Comparison of ENCODE assay signal across 1 cellular context in the genomic region with DNA sequence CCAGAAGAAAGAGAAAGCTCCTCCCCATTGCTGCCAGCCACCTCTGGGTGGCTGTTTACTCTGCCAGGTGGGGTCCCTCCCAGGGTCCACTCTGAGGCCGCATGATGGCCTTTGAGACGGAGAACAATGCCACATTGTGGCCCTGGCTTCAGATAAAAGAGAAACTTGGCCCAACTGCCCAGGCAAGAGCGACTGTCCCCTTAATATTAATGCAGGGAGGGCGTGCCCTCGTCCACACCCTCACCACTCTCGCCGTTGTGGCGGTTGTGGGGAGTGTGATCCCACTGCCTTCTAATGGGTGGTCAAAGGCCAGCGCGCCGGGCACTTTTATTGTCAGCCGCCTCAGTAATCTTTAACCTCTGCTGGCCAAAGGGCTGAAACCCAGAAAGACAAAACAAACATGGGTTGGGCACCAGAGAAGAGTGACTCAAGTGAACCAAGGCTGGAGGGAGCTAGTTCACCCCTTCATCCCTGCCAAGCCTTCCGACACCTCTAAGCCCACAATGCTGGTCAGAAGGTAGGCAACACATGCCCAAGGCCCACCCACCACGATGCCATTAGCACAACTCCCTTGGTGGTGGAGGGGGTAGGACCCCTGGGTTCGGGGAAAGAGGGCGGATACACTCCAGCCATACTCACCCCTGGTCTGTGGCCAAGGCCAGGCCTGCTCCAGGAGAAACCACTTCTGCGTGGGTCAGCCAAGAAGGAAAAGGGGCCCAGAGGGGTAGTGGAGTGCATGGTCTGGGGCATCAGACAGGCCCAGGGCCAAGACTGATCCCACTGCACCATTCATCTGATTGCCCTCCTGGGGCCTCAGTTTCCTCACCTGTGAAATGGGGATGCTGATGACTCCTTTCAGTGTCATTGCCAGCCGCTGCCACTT.
A peak's percentile ranks its signal among the peaks of the same experiment; 100 is the strongest.
TF ChIP-seq lines count a peak whose summit lies in the region.

No MANE protein-coding gene starts in this region.

TF ChIP-seq in HepG2, 621 proteins besides CTCF, POLR2A, EP300 and RAD21 (continued from another document and continues in another):
- TF ChIP-seq, protein P1, sequence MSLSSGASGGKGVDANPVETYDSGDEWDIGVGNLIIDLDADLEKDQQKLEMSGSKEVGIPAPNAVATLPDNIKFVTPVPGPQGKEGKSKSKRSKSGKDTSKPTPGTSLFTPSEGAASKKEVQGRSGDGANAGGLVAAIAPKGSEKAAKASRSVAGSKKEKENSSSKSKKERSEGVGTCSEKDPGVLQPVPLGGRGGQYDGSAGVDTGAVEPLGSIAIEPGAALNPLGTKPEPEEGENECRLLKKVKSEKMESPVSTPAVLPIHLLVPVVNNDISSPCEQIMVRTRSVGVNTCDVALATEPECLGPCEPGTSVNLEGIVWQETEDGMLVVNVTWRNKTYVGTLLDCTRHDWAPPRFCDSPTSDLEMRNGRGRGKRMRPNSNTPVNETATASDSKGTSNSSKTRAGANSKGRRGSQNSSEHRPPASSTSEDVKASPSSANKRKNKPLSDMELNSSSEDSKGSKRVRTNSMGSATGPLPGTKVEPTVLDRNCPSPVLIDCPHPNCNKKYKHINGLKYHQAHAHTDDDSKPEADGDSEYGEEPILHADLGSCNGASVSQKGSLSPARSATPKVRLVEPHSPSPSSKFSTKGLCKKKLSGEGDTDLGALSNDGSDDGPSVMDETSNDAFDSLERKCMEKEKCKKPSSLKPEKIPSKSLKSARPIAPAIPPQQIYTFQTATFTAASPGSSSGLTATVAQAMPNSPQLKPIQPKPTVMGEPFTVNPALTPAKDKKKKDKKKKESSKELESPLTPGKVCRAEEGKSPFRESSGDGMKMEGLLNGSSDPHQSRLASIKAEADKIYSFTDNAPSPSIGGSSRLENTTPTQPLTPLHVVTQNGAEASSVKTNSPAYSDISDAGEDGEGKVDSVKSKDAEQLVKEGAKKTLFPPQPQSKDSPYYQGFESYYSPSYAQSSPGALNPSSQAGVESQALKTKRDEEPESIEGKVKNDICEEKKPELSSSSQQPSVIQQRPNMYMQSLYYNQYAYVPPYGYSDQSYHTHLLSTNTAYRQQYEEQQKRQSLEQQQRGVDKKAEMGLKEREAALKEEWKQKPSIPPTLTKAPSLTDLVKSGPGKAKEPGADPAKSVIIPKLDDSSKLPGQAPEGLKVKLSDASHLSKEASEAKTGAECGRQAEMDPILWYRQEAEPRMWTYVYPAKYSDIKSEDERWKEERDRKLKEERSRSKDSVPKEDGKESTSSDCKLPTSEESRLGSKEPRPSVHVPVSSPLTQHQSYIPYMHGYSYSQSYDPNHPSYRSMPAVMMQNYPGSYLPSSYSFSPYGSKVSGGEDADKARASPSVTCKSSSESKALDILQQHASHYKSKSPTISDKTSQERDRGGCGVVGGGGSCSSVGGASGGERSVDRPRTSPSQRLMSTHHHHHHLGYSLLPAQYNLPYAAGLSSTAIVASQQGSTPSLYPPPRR (CRISPR knock-in tag; IDR thresholded peaks at IDR 0.05; ENCODE audit: borderline replicate concordance) = peak; percentile 37; the same call in 1 of the 2 replicates
- TF ChIP-seq ADNP (CRISPR knock-in tag; IDR thresholded peaks at IDR 0.05) = peak; percentile 57; the same call in 1 of the 2 replicates
- peak; percentile 51 for TF ChIP-seq ZNF772 (CRISPR knock-in tag; IDR thresholded peaks at IDR 0.05)
- TF ChIP-seq RCOR2 (CRISPR knock-in tag; IDR thresholded peaks at IDR 0.05) = peak; percentile 74; the same call in 1 of the 2 replicates
- TF ChIP-seq, protein P2, sequence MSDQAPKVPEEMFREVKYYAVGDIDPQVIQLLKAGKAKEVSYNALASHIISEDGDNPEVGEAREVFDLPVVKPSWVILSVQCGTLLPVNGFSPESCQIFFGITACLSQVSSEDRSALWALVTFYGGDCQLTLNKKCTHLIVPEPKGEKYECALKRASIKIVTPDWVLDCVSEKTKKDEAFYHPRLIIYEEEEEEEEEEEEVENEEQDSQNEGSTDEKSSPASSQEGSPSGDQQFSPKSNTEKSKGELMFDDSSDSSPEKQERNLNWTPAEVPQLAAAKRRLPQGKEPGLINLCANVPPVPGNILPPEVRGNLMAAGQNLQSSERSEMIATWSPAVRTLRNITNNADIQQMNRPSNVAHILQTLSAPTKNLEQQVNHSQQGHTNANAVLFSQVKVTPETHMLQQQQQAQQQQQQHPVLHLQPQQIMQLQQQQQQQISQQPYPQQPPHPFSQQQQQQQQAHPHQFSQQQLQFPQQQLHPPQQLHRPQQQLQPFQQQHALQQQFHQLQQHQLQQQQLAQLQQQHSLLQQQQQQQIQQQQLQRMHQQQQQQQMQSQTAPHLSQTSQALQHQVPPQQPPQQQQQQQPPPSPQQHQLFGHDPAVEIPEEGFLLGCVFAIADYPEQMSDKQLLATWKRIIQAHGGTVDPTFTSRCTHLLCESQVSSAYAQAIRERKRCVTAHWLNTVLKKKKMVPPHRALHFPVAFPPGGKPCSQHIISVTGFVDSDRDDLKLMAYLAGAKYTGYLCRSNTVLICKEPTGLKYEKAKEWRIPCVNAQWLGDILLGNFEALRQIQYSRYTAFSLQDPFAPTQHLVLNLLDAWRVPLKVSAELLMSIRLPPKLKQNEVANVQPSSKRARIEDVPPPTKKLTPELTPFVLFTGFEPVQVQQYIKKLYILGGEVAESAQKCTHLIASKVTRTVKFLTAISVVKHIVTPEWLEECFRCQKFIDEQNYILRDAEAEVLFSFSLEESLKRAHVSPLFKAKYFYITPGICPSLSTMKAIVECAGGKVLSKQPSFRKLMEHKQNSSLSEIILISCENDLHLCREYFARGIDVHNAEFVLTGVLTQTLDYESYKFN (CRISPR knock-in tag; conservative IDR thresholded peaks at IDR 0.05) = peak; percentile 94
- TF ChIP-seq, protein P3, sequence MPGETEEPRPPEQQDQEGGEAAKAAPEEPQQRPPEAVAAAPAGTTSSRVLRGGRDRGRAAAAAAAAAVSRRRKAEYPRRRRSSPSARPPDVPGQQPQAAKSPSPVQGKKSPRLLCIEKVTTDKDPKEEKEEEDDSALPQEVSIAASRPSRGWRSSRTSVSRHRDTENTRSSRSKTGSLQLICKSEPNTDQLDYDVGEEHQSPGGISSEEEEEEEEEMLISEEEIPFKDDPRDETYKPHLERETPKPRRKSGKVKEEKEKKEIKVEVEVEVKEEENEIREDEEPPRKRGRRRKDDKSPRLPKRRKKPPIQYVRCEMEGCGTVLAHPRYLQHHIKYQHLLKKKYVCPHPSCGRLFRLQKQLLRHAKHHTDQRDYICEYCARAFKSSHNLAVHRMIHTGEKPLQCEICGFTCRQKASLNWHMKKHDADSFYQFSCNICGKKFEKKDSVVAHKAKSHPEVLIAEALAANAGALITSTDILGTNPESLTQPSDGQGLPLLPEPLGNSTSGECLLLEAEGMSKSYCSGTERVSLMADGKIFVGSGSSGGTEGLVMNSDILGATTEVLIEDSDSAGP (CRISPR knock-in tag; IDR thresholded peaks at IDR 0.05; ENCODE audit: borderline replicate concordance) = peak; percentile 96
- peak; percentile 86 for TF ChIP-seq NCOR1 (IDR thresholded peaks at IDR 0.05; ENCODE audit: borderline replicate concordance, low read length)
- no peak for TF ChIP-seq NFE2L1 (CRISPR knock-in tag; IDR thresholded peaks at IDR 0.05; ENCODE audit: borderline replicate concordance)
- TF ChIP-seq ZNF605 (CRISPR knock-in tag; IDR thresholded peaks at IDR 0.05) = peak; percentile 76; the same call in 1 of the 2 replicates
- 0 out of 2 replicates have a peak, but pooled peaks have one; percentile 44 for TF ChIP-seq ZNF746 (CRISPR knock-in tag; IDR thresholded peaks at IDR 0.05)
- TF ChIP-seq, protein P4, sequence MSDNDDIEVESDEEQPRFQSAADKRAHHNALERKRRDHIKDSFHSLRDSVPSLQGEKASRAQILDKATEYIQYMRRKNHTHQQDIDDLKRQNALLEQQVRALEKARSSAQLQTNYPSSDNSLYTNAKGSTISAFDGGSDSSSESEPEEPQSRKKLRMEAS (IDR thresholded peaks at IDR 0.05) = peak; percentile 84
- TF ChIP-seq, protein P5, sequence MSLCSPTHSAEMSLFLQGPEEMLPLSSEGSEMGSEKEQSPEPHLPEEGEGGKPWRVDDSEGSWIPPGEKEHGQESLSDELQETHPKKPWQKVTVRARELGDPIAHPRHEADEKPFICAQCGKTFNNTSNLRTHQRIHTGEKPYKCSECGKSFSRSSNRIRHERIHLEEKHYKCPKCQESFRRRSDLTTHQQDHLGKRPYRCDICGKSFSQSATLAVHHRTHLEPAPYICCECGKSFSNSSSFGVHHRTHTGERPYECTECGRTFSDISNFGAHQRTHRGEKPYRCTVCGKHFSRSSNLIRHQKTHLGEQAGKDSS (CRISPR knock-in tag; IDR thresholded peaks at IDR 0.05; ENCODE audit: borderline replicate concordance, low read depth) = 0 out of 2 replicates have a peak, but pooled peaks have one; percentile 63
- peak; percentile 64 for TF ChIP-seq FOXA3 (CRISPR knock-in tag; IDR thresholded peaks at IDR 0.05)
- TF ChIP-seq ZFY (CRISPR knock-in tag; IDR thresholded peaks at IDR 0.05) = peak; percentile 44; the same call in 1 of the 2 replicates
- TF ChIP-seq SAP130 (CRISPR knock-in tag; IDR thresholded peaks at IDR 0.05; ENCODE audit: low read depth) = peak; percentile 53
- no peak; the same call in 1 of the 2 replicates for TF ChIP-seq EHMT2 (IDR thresholded peaks at IDR 0.05; ENCODE audit: borderline replicate concordance, low read depth, low read length)
- TF ChIP-seq RBM39 (IDR thresholded peaks at IDR 0.05; ENCODE audit: low read depth, low read length, poor library complexity, severe bottlenecking) = peak; percentile 58
- TF ChIP-seq ZNF652 (CRISPR knock-in tag; IDR thresholded peaks at IDR 0.05; ENCODE audit: borderline replicate concordance, low read depth) = peak; percentile 32; the same call in 1 of the 2 replicates
- peak; percentile 89; the same call in 1 of the 2 replicates for TF ChIP-seq SALL1 (CRISPR knock-in tag; IDR thresholded peaks at IDR 0.05)
- no peak for TF ChIP-seq ESRRA (CRISPR knock-in tag; IDR thresholded peaks at IDR 0.05; ENCODE audit: low read depth)
- no peak for TF ChIP-seq BRCA1 (CRISPR knock-in tag; IDR thresholded peaks at IDR 0.05)
- 0 out of 2 replicates have a peak, but pooled peaks have one; percentile 12 for TF ChIP-seq ZNF768 (CRISPR knock-in tag; IDR thresholded peaks at IDR 0.05)
- TF ChIP-seq NR1H2 (CRISPR knock-in tag; IDR thresholded peaks at IDR 0.05; ENCODE audit: borderline replicate concordance, low read depth) = no peak
- TF ChIP-seq SPEN (CRISPR knock-in tag; IDR thresholded peaks at IDR 0.05; ENCODE audit: low read depth) = peak; percentile 45; the same call in 1 of the 2 replicates
- TF ChIP-seq, protein P6, sequence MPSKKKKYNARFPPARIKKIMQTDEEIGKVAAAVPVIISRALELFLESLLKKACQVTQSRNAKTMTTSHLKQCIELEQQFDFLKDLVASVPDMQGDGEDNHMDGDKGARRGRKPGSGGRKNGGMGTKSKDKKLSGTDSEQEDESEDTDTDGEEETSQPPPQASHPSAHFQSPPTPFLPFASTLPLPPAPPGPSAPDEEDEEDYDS (CRISPR knock-in tag; IDR thresholded peaks at IDR 0.05) = peak; percentile 37; the same call in 1 of the 2 replicates
- no peak for TF ChIP-seq ZFP36 (IDR thresholded peaks at IDR 0.05; ENCODE audit: borderline replicate concordance, low read depth, low read length, partially characterized antibody)
- peak; percentile 84 for TF ChIP-seq PITX1 (CRISPR knock-in tag; IDR thresholded peaks at IDR 0.05)
- TF ChIP-seq PCBP2 (optimal IDR thresholded peaks at IDR 0.05; ENCODE audit: low read depth, low read length, poor library complexity, severe bottlenecking) = no peak
- peak; percentile 59; the same call in 1 of the 2 replicates for TF ChIP-seq IRF2 (CRISPR knock-in tag; IDR thresholded peaks at IDR 0.05)
- peak; percentile 92 for TF ChIP-seq NR2F6 (IDR thresholded peaks at IDR 0.05)
- peak; percentile 90 for TF ChIP-seq NR2F6 (CRISPR knock-in tag; IDR thresholded peaks at IDR 0.05)
- no peak for TF ChIP-seq ZFP41 (CRISPR knock-in tag; IDR thresholded peaks at IDR 0.05; ENCODE audit: borderline replicate concordance)
- peak; percentile 79 to 94 for TF ChIP-seq NR2F1 (CRISPR knock-in tag; IDR thresholded peaks at IDR 0.05)
- TF ChIP-seq KMT2A (CRISPR knock-in tag; IDR thresholded peaks at IDR 0.05) = no peak
- TF ChIP-seq ARHGAP35 (CRISPR knock-in tag; IDR thresholded peaks at IDR 0.05; ENCODE audit: borderline replicate concordance) = no peak
- TF ChIP-seq, protein P7, sequence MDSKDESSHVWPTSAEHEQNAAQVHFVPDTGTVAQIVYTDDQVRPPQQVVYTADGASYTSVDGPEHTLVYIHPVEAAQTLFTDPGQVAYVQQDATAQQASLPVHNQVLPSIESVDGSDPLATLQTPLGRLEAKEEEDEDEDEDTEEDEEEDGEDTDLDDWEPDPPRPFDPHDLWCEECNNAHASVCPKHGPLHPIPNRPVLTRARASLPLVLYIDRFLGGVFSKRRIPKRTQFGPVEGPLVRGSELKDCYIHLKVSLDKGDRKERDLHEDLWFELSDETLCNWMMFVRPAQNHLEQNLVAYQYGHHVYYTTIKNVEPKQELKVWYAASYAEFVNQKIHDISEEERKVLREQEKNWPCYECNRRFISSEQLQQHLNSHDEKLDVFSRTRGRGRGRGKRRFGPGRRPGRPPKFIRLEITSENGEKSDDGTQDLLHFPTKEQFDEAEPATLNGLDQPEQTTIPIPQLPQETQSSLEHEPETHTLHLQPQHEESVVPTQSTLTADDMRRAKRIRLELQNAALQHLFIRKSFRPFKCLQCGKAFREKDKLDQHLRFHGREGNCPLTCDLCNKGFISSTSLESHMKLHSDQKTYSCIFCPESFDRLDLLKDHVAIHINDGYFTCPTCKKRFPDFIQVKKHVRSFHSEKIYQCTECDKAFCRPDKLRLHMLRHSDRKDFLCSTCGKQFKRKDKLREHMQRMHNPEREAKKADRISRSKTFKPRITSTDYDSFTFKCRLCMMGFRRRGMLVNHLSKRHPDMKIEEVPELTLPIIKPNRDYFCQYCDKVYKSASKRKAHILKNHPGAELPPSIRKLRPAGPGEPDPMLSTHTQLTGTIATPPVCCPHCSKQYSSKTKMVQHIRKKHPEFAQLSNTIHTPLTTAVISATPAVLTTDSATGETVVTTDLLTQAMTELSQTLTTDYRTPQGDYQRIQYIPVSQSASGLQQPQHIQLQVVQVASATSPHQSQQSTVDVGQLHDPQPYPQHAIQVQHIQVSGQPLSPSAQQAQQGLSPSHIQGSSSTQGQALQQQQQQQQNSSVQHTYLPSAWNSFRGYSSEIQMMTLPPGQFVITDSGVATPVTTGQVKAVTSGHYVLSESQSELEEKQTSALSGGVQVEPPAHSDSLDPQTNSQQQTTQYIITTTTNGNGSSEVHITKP (CRISPR knock-in tag; IDR thresholded peaks at IDR 0.05; ENCODE audit: low read depth) = 0 out of 2 replicates have a peak, but pooled peaks have one; percentile 21
- TF ChIP-seq MXI1 (IDR thresholded peaks at IDR 0.05; ENCODE audit: borderline replicate concordance, low read depth, low read length) = peak; percentile 30; the same call in 1 of the 3 replicates
- peak; percentile 80 for TF ChIP-seq RARA (CRISPR knock-in tag; IDR thresholded peaks at IDR 0.05)
- TF ChIP-seq HOXD1 (CRISPR knock-in tag; IDR thresholded peaks at IDR 0.05) = 0 out of 2 replicates have a peak, but pooled peaks have one; percentile 34
